ENCODE assay signal across 2 cellular contexts in the genomic region with DNA sequence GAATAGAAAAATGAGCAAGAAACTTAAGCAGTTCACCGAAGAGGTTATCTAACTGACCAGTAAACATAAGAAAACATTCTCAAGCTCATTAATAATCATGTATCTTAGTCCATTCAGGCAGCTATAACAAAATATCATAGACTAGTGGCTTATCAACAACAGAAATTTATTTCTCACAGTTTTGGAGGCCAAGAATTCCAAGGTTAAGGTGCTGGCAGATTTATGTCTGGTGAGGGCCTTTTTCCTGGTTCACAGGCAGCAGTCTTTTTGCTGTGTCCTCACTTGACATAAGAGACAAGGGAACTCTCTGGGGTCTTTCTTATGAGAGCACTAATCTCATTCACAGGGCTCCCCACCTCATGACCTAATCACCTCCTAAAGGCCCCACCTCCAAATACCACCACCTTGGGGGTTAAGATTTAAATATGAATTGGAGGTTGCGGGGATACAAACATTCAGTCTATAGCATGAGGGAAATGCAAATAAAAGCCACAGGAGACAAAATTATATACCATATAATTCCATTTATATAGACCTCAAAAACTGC.
A peak's percentile ranks its signal among the peaks of the same experiment; 100 is the strongest.
TF ChIP-seq lines count a peak whose summit lies in the region.

No MANE protein-coding gene starts in this region.

TF ChIP-seq in GM23338, 12 proteins besides CTCF, POLR2A, EP300 and RAD21 (continued from another document):
- TF ChIP-seq EZH2phosphoT487 (IDR thresholded peaks at IDR 0.05; ENCODE audit: unreplicated experiment): no peak
- TF ChIP-seq, protein P1, sequence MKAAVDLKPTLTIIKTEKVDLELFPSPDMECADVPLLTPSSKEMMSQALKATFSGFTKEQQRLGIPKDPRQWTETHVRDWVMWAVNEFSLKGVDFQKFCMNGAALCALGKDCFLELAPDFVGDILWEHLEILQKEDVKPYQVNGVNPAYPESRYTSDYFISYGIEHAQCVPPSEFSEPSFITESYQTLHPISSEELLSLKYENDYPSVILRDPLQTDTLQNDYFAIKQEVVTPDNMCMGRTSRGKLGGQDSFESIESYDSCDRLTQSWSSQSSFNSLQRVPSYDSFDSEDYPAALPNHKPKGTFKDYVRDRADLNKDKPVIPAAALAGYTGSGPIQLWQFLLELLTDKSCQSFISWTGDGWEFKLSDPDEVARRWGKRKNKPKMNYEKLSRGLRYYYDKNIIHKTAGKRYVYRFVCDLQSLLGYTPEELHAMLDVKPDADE (IDR thresholded peaks at IDR 0.05): no peak
- TF ChIP-seq EZH2 (IDR thresholded peaks at IDR 0.05; ENCODE audit: low read depth, unreplicated experiment): no peak
- no peak for TF ChIP-seq ZNF331 (CRISPR knock-in tag; IDR thresholded peaks at IDR 0.05; ENCODE audit: low read depth)
- TF ChIP-seq, protein P2, sequence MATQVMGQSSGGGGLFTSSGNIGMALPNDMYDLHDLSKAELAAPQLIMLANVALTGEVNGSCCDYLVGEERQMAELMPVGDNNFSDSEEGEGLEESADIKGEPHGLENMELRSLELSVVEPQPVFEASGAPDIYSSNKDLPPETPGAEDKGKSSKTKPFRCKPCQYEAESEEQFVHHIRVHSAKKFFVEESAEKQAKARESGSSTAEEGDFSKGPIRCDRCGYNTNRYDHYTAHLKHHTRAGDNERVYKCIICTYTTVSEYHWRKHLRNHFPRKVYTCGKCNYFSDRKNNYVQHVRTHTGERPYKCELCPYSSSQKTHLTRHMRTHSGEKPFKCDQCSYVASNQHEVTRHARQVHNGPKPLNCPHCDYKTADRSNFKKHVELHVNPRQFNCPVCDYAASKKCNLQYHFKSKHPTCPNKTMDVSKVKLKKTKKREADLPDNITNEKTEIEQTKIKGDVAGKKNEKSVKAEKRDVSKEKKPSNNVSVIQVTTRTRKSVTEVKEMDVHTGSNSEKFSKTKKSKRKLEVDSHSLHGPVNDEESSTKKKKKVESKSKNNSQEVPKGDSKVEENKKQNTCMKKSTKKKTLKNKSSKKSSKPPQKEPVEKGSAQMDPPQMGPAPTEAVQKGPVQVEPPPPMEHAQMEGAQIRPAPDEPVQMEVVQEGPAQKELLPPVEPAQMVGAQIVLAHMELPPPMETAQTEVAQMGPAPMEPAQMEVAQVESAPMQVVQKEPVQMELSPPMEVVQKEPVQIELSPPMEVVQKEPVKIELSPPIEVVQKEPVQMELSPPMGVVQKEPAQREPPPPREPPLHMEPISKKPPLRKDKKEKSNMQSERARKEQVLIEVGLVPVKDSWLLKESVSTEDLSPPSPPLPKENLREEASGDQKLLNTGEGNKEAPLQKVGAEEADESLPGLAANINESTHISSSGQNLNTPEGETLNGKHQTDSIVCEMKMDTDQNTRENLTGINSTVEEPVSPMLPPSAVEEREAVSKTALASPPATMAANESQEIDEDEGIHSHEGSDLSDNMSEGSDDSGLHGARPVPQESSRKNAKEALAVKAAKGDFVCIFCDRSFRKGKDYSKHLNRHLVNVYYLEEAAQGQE (IDR thresholded peaks at IDR 0.05; ENCODE audit: unreplicated experiment): no peak
- TF ChIP-seq STAT1 (IDR thresholded peaks at IDR 0.05; ENCODE audit: unreplicated experiment): no peak
- no peak for TF ChIP-seq JUNB (IDR thresholded peaks at IDR 0.05; ENCODE audit: unreplicated experiment)
- no peak for TF ChIP-seq ZNF114 (CRISPR knock-in tag; IDR thresholded peaks at IDR 0.05)
- no peak for TF ChIP-seq NANOG (IDR thresholded peaks at IDR 0.05; ENCODE audit: borderline replicate concordance)
- no peak for TF ChIP-seq CREB1 (CRISPR knock-in tag; IDR thresholded peaks at IDR 0.05; ENCODE audit: low read depth)

TF ChIP-seq in H1, 55 proteins besides CTCF, POLR2A, EP300 and RAD21:
- TF ChIP-seq, protein P3, sequence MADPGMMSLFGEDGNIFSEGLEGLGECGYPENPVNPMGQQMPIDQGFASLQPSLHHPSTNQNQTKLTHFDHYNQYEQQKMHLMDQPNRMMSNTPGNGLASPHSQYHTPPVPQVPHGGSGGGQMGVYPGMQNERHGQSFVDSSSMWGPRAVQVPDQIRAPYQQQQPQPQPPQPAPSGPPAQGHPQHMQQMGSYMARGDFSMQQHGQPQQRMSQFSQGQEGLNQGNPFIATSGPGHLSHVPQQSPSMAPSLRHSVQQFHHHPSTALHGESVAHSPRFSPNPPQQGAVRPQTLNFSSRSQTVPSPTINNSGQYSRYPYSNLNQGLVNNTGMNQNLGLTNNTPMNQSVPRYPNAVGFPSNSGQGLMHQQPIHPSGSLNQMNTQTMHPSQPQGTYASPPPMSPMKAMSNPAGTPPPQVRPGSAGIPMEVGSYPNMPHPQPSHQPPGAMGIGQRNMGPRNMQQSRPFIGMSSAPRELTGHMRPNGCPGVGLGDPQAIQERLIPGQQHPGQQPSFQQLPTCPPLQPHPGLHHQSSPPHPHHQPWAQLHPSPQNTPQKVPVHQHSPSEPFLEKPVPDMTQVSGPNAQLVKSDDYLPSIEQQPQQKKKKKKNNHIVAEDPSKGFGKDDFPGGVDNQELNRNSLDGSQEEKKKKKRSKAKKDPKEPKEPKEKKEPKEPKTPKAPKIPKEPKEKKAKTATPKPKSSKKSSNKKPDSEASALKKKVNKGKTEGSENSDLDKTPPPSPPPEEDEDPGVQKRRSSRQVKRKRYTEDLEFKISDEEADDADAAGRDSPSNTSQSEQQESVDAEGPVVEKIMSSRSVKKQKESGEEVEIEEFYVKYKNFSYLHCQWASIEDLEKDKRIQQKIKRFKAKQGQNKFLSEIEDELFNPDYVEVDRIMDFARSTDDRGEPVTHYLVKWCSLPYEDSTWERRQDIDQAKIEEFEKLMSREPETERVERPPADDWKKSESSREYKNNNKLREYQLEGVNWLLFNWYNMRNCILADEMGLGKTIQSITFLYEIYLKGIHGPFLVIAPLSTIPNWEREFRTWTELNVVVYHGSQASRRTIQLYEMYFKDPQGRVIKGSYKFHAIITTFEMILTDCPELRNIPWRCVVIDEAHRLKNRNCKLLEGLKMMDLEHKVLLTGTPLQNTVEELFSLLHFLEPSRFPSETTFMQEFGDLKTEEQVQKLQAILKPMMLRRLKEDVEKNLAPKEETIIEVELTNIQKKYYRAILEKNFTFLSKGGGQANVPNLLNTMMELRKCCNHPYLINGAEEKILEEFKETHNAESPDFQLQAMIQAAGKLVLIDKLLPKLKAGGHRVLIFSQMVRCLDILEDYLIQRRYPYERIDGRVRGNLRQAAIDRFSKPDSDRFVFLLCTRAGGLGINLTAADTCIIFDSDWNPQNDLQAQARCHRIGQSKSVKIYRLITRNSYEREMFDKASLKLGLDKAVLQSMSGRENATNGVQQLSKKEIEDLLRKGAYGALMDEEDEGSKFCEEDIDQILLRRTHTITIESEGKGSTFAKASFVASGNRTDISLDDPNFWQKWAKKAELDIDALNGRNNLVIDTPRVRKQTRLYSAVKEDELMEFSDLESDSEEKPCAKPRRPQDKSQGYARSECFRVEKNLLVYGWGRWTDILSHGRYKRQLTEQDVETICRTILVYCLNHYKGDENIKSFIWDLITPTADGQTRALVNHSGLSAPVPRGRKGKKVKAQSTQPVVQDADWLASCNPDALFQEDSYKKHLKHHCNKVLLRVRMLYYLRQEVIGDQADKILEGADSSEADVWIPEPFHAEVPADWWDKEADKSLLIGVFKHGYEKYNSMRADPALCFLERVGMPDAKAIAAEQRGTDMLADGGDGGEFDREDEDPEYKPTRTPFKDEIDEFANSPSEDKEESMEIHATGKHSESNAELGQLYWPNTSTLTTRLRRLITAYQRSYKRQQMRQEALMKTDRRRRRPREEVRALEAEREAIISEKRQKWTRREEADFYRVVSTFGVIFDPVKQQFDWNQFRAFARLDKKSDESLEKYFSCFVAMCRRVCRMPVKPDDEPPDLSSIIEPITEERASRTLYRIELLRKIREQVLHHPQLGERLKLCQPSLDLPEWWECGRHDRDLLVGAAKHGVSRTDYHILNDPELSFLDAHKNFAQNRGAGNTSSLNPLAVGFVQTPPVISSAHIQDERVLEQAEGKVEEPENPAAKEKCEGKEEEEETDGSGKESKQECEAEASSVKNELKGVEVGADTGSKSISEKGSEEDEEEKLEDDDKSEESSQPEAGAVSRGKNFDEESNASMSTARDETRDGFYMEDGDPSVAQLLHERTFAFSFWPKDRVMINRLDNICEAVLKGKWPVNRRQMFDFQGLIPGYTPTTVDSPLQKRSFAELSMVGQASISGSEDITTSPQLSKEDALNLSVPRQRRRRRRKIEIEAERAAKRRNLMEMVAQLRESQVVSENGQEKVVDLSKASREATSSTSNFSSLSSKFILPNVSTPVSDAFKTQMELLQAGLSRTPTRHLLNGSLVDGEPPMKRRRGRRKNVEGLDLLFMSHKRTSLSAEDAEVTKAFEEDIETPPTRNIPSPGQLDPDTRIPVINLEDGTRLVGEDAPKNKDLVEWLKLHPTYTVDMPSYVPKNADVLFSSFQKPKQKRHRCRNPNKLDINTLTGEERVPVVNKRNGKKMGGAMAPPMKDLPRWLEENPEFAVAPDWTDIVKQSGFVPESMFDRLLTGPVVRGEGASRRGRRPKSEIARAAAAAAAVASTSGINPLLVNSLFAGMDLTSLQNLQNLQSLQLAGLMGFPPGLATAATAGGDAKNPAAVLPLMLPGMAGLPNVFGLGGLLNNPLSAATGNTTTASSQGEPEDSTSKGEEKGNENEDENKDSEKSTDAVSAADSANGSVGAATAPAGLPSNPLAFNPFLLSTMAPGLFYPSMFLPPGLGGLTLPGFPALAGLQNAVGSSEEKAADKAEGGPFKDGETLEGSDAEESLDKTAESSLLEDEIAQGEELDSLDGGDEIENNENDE (IDR thresholded peaks at IDR 0.05; ENCODE audit: insufficient replicate concordance, low read length): peak; percentile 11
- no peak for TF ChIP-seq BACH1 (IDR thresholded peaks at IDR 0.05; ENCODE audit: low read length)
- no peak for TF ChIP-seq RNF2 (IDR thresholded peaks at IDR 0.05; ENCODE audit: borderline replicate concordance, low read depth, low read length, missing control alignments, poor library complexity, severe bottlenecking)
- no peak for TF ChIP-seq SIX5 (IDR thresholded peaks at IDR 0.05; ENCODE audit: low read depth, low read length)
TF ChIP-seq in H1: peak in this region for 1.
